ENCODE assay signal across 24 cellular contexts in genomic region chr7:134798155-134798554, GRCh38. TPM values are rescaled to one million over a fixed set of nuclear protein-coding genes. Genes with fewer than 3 reads are reported as not detected.
A peak's percentile ranks its signal among the peaks of the same experiment; 100 is the strongest.
DNase-seq lines count a peak whose midpoint lies in the region; ATAC-seq and TF ChIP-seq lines count a peak whose summit lies in the region.
"Had no signal": no experiment of that assay in that cellular context is flagged by ENCODE, and none has a peak within 500 bp of the region (broad histone marks: within the 10 kb centered on the region; RNA-seq: fewer than 3 reads in every experiment).

No MANE protein-coding gene starts in this region.

- dilution Hi-C loops in IMR-90 (cut with HindIII; ENCODE audit: low sequenced_read_pairs, unreplicated experiment) = no loop called here

- no peak overlapping the region for H2BK120ac ChIP-seq in IMR-90 (ENCODE audit: low read depth, low read length)

- no peaks in the 10 kb centered on the region for H3K9me3 Mint-ChIP-seq in chondrocyte (ENCODE audit: low read depth)
- H3K9me3 Mint-ChIP-seq: activated CD4-positive, alpha-beta memory T cell treated with anti-CD3 and anti-CD28 coated beads, Interleukin-2, amount 10 ng/mL, durations not matched to agents 7 days and 5 days had no signal

- H3K9me1 ChIP-seq in IMR-90 (ENCODE audit: insufficient read depth, low read length) = peaks cover 16% of the 10 kb centered on the region

- H3K4me3 ChIP-seq in ACC112 (ENCODE audit: low read depth, low read length) = peak overlapping the region; percentile 23; the same call in 1 of the 2 replicates
- H3K4me3 ChIP-seq in IMR-90 (ENCODE audit: insufficient read depth, low read depth, low read length) = no peak overlapping the region
- H3K4me3 ChIP-seq in rectal smooth muscle tissue (ENCODE audit: low read length) = no peak overlapping the region
- H3K4me3 ChIP-seq in MM.1S (ENCODE audit: low read length) = no peak overlapping the region

- H3K4me2 ChIP-seq in IMR-90 (ENCODE audit: low read depth, low read length) (no peak overlapping the region), MM.1S (ENCODE audit: low read depth, low read length) (no peak overlapping the region)

- H3K9ac ChIP-seq in IMR-90 (ENCODE audit: low read depth, low read length) = no peak overlapping the region
- no peak overlapping the region for H3K9ac ChIP-seq in rectal smooth muscle tissue (ENCODE audit: low read length)
- H3K9ac ChIP-seq in MM.1S (ENCODE audit: low read length) = no peak overlapping the region

- peak overlapping the region; percentile 36 for H2BK5ac ChIP-seq in IMR-90 (ENCODE audit: low read depth, low read length, poor library complexity, severe bottlenecking)

- H3K27me3 ChIP-seq in ACC112 (ENCODE audit: insufficient read depth, low read length) (no peaks in the 10 kb centered on the region), IMR-90 (ENCODE audit: control insufficient read depth, insufficient read depth, low read length) (no peaks in the 10 kb centered on the region), rectal smooth muscle tissue (ENCODE audit: control insufficient read depth, insufficient read depth, low read length) (no peaks in the 10 kb centered on the region), MM.1S (replicated peaks; ENCODE audit: insufficient read depth, low read length) (no peaks in the 10 kb centered on the region)

- peak overlapping the region; percentile 8 for H3K4me3 Mint-ChIP-seq in chondrocyte (ENCODE audit: unreplicated experiment)
- H3K4me3 Mint-ChIP-seq: activated CD4-positive, alpha-beta memory T cell treated with anti-CD3 and anti-CD28 coated beads, Interleukin-2, amount 10 ng/mL, durations not matched to agents 7 days and 5 days; activated naive CD8-positive, alpha-beta T cell treated with anti-CD3 and anti-CD28 coated beads for 36 hours; neural crest cell had no signal

- H3K56ac ChIP-seq in IMR-90 (ENCODE audit: extremely low read depth, insufficient read depth, low read length) = no peak overlapping the region

- peaks cover 49% of the 10 kb centered on the region for H3K36me3 Mint-ChIP-seq in chondrocyte (ENCODE audit: low read depth)

- POLR2A ChIA-PET in IMR-90 (lab: Charles Lee; ENCODE audit: unreplicated experiment) = interaction anchor here (0.5 kb wide), 1 partner anchor 15 kb away, joined by 4 read pairs; no protein-coding TSS in a partner anchor

- peaks cover 43% of the 10 kb centered on the region for H3K4me1 ChIP-seq in ACC112 (ENCODE audit: control insufficient read depth, insufficient read depth, low read length, unreplicated experiment)
- peaks cover 12% of the 10 kb centered on the region for H3K4me1 ChIP-seq in IMR-90 (ENCODE audit: control insufficient read depth, insufficient read depth, low read length)
- H3K4me1 ChIP-seq in rectal smooth muscle tissue (ENCODE audit: control insufficient read depth, insufficient read depth, low read length) = peaks cover 26% of the 10 kb centered on the region
- no peaks in the 10 kb centered on the region for H3K4me1 ChIP-seq in MM.1S (ENCODE audit: low read length)

- no peak for TF ChIP-seq POLR2A in IMR-90 (IDR thresholded peaks at IDR 0.05; ENCODE audit: low read depth, low read length)

- in situ Hi-C loops in IMR-90 (cut with MboI; ENCODE audit: low sequenced_read_pairs) = no loop called here

- no peaks in the 10 kb centered on the region for H3K27me3 Mint-ChIP-seq in chondrocyte (ENCODE audit: low read depth)
- H3K27me3 Mint-ChIP-seq: activated naive CD8-positive, alpha-beta T cell treated with anti-CD3 and anti-CD28 coated beads for 36 hours had no signal

- H3K9me3 ChIP-seq in IMR-90 (ENCODE audit: control insufficient read depth, insufficient read depth, low read length) (no peaks in the 10 kb centered on the region), MM.1S (replicated peaks; ENCODE audit: insufficient read depth, low read length) (no peaks in the 10 kb centered on the region)

- H3K79me2 ChIP-seq in ACC112 (ENCODE audit: control insufficient read depth, insufficient read depth, low read length, unreplicated experiment) (peaks cover 52% of the 10 kb centered on the region), MM.1S (ENCODE audit: low read length) (no peaks in the 10 kb centered on the region)

- no peak overlapping the region for H3K18ac ChIP-seq in IMR-90 (ENCODE audit: low read depth, low read length)

- no peak overlapping the region; the same call in 2 of the 3 replicates for H2BK15ac ChIP-seq in IMR-90 (ENCODE audit: low read depth, low read length)

- peaks cover 88% of the 10 kb centered on the region for H3K4me1 Mint-ChIP-seq in chondrocyte (ENCODE audit: low read depth)
- H3K4me1 Mint-ChIP-seq: activated CD4-positive, alpha-beta memory T cell treated with anti-CD3 and anti-CD28 coated beads, Interleukin-2, amount 10 ng/mL, durations not matched to agents 7 days and 5 days; activated naive CD8-positive, alpha-beta T cell treated with anti-CD3 and anti-CD28 coated beads for 36 hours; neural crest cell had no signal

- H3K27ac ChIP-seq in ACC112 (ENCODE audit: low read depth, low read length) = no peak overlapping the region
- H3K27ac ChIP-seq in IMR-90 (ENCODE audit: insufficient read depth, low read length) = peak overlapping the region; percentile 50; the same call in 1 of the 2 replicates
- peak overlapping the region; percentile 69 for H3K27ac ChIP-seq in rectal smooth muscle tissue (ENCODE audit: low read depth, low read length)
- H3K27ac ChIP-seq in MM.1S (ENCODE audit: low read length) = no peak overlapping the region

- peak overlapping the region; percentile 12 for H3K23ac ChIP-seq in IMR-90 (ENCODE audit: low read depth, low read length)

- no peak for TF ChIP-seq RAD21 in IMR-90 (IDR thresholded peaks at IDR 0.05; ENCODE audit: low read length)

- H4K8ac ChIP-seq in IMR-90 (ENCODE audit: low read depth in 2 of 2, low read length in 2 of 2) = no peak overlapping the region

- 67% methylated on average over 1 of the region's 1 CpG; no CpG with 5 or more reads in 1 of the 2 experiments for WGBS in IMR-90 (ENCODE audit: extremely low coverage in 2 of 2, insufficient read length in 1 of 2), 2 experiments

- BruUV-seq in IMR-90 (replicated peaks; lab: Mats Ljungman, UMichigan) = no TSS peak

- DNase-seq in IMR-90 = no peak
- DNase-seq in chondrocyte (ENCODE audit: low spot score) = no peak
- no peak for DNase-seq in SW480 (ENCODE audit: low spot score)
- DNase-seq in ecto neural progenitor cell (ENCODE audit: low spot score) = no peak
- no peak for DNase-seq in germinal center (ENCODE audit: low spot score)
- no peak for DNase-seq in MM.1S
- DNase-seq: activated CD4-positive, alpha-beta memory T cell treated with anti-CD3 and anti-CD28 coated beads, Interleukin-2, amount 10 ng/mL, durations not matched to agents 7 days and 5 days; activated effector memory CD4-positive, alpha-beta T cell treated with Interleukin-2 at 50 U/mL for 16 hours; activated naive CD8-positive, alpha-beta T cell treated with anti-CD3 and anti-CD28 coated beads for 36 hours; DND-41; effector memory CD4-positive, alpha-beta T cell; erythroblast; H7; Karpas-422; NCI-H1930; NCI-H345; NK-92 treated with Interleukin-12 subunit alpha and Interleukin-12 subunit beta, amount 100 ng/mL, for 24 hours; posterior cingulate gyrus; SHP77 treated with DMSO at 0.1 percent for 48 hours; substantia nigra had no signal

- H3K36me3 ChIP-seq in ACC112 (ENCODE audit: insufficient read depth, low read length) (peaks cover 13% of the 10 kb centered on the region), IMR-90 (ENCODE audit: control insufficient read depth, insufficient read depth, low read length) (peaks cover 21% of the 10 kb centered on the region), rectal smooth muscle tissue (ENCODE audit: control insufficient read depth, insufficient read depth, low read length) (no peaks in the 10 kb centered on the region), MM.1S (replicated peaks; ENCODE audit: insufficient read depth, low read length) (no peaks in the 10 kb centered on the region)

- H4K20me1 ChIP-seq in IMR-90 (ENCODE audit: insufficient read depth, low read length) (peaks cover 75% of the 10 kb centered on the region), MM.1S (ENCODE audit: insufficient read depth, low read length) (no peaks in the 10 kb centered on the region)

- H3K14ac ChIP-seq in IMR-90 (replicated peaks; ENCODE audit: low read depth, low read length) = no peak overlapping the region

- H4K5ac ChIP-seq in IMR-90 (ENCODE audit: low read depth, low read length) = no peak overlapping the region

- CTCF ChIA-PET in IMR-90 (lab: Yijun Ruan, JAX) = interaction anchor here (0.6 kb wide), 1 partner anchor 12 kb away, joined by 3 read pairs; no protein-coding TSS in a partner anchor

- peaks cover 5 to 40% of the 10 kb centered on the region in 2 experiments; a peak in 3 of 4 replicates for H3K79me1 ChIP-seq in IMR-90 (ENCODE audit: low read depth in 1 of 2, low read length in 2 of 2)

- TF ChIP-seq CTCF in IMR-90 (conservative IDR thresholded peaks at IDR 0.05; ENCODE audit: low read depth, low read length) = no peak
- no peak for TF ChIP-seq CTCF in chondrocyte (IDR thresholded peaks at IDR 0.05)
- TF ChIP-seq CTCF in MM.1S (IDR thresholded peaks at IDR 0.05; ENCODE audit: low read length) = no peak

- no peak overlapping the region for H3K4ac ChIP-seq in IMR-90 (ENCODE audit: low read depth, low read length)

- H3K27ac Mint-ChIP-seq in chondrocyte (ENCODE audit: unreplicated experiment) = peak overlapping the region; percentile 83
- H3K27ac Mint-ChIP-seq: activated CD4-positive, alpha-beta memory T cell treated with anti-CD3 and anti-CD28 coated beads, Interleukin-2, amount 10 ng/mL, durations not matched to agents 7 days and 5 days; activated naive CD8-positive, alpha-beta T cell treated with anti-CD3 and anti-CD28 coated beads for 36 hours had no signal

- ATAC-seq in IMR-90 (ENCODE audit: low read depth) = no peak
- ATAC-seq: sciatic nerve had no signal

- no peak overlapping the region for H2BK20ac ChIP-seq in IMR-90 (ENCODE audit: low read depth, low read length)

- intact Hi-C loops in IMR-90 (cut with micrococcal nuclease) = no loop called here

- H3K9me2 ChIP-seq in MM.1S (replicated peaks; ENCODE audit: insufficient read depth, low read length) = no peaks in the 10 kb centered on the region

- no peak overlapping the region for H2AK9ac ChIP-seq in IMR-90 (replicated peaks; ENCODE audit: low read depth, low read length, poor library complexity)

- no peak overlapping the region for H2AFZ ChIP-seq in ACC112 (ENCODE audit: low read length, unreplicated experiment)
- H2AFZ ChIP-seq in IMR-90 (replicated peaks; ENCODE audit: low read length, poor library complexity) = no peak overlapping the region
- H2AFZ ChIP-seq in MM.1S (ENCODE audit: low read length) = no peak overlapping the region

- no peaks in the 10 kb centered on the region for H3F3A ChIP-seq in MM.1S (ENCODE audit: insufficient read depth, low read length)

- no peak overlapping the region for H2AK5ac ChIP-seq in IMR-90 (ENCODE audit: low read depth, low read length)

- H4K91ac ChIP-seq in IMR-90 (ENCODE audit: insufficient read depth, low read depth, low read length) = no peak overlapping the region

TF ChIP-seq in IMR-90, 13 proteins besides CTCF, POLR2A, EP300 and RAD21 (continues in another document):
- TF ChIP-seq FOS (IDR thresholded peaks at IDR 0.05; ENCODE audit: low read depth, low read length) = no peak

RNA-seq across cellular contexts. Expression of gene CALD1, which starts 18.7 kb away (rescaled TPM):
- total RNA-seq in IMR-90 (2012; rRNA removed) (487 and 532 TPM in 2 replicates), chondrocyte (1,623 to 1,979 TPM (median 1,941 TPM) in 3 replicates)
- polyA plus RNA-seq in IMR-90 (2012; rRNA removed) = 375 and 382 TPM in 2 replicates
- 140 and 308 TPM in 2 replicates for polyA plus RNA-seq in IMR-90 (2012; cell fraction: cytosol; rRNA removed)
- 114 and 384 TPM in 2 replicates for polyA plus RNA-seq in IMR-90 (2012; cell fraction: nucleus; rRNA removed; ENCODE audit: low replicate concordance)

Comparison
In these comparisons a context has a peak if more than half of its experiments do, and no peak if none do; other contexts are left out.
1. H3K27ac ChIP-seq: peak in IMR-90 (single experiment) and rectal smooth muscle tissue (single experiment); none in ACC112 (single experiment) and MM.1S (single experiment).